21 cellular contexts compared by ENCODE assay signal in the genomic region with DNA sequence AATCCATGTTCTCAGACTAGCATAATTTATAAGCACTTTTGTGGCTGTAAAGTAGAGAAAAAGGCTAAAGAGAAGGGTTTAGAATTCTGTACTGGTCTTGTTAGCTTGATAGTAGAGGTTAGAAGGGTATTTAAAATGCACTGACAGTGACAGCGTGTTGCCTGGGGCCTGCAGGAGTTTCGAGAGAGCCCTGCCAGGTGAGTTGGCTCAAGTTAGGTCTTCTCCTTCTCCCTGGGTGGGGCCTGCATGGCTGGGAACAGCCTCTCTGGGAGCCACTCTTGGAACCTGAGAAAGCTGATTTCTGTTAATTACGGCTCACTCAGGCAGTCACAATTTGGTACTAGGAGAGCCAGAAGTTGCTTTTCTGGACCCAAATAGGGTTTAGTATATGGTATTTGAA.
DNase-seq lines count a peak whose midpoint lies in the region; TF ChIP-seq lines count a peak whose summit lies in the region.
"Had no signal": no experiment of that assay in that cellular context is flagged by ENCODE, and none has a peak within 500 bp of the region (broad histone marks: within the 10 kb centered on the region; RNA-seq: fewer than 3 reads in every experiment).

No MANE protein-coding gene starts in this region.

- peak; percentile 13 for DNase-seq in NCI-H345 (lab: John Stamatoyannopoulos, UW)
- DNase-seq in NCI-H345 treated with DMSO at 0.1 percent for 48 hours (lab: John Stamatoyannopoulos, UW; ENCODE audit: unreplicated experiment): no peak
- no peak for DNase-seq in SK-N-MC (ENCODE audit: low read depth, low spot score)
- peak; percentile 39 for DNase-seq in iPS-NIHi11 (ENCODE audit: low spot score)
- peak; percentile 78 to 80 for DNase-seq in thyroid gland
- DNase-seq in Calu3: no peak
- DNase-seq in putamen (ENCODE audit: low spot score): no peak
- no peak for DNase-seq in NCI-H2081 (lab: John Stamatoyannopoulos, UW)
- DNase-seq: activated CD8-positive, alpha-beta T cell treated with anti-CD3 and anti-CD28 coated beads for 36 hours; activated effector memory CD4-positive, alpha-beta T cell treated with Interleukin-2 at 50 U/mL for 16 hours; activated naive CD8-positive, alpha-beta T cell treated with anti-CD3 and anti-CD28 coated beads for 36 hours; CD4-positive, alpha-beta T cell; immature natural killer cell; natural killer cell; NCI-H2029; stimulated activated CD4-positive, alpha-beta T cell treated with anti-CD3 and anti-CD28 coated beads, Interleukin-4, amount 100 ng/mL, for 4 hours; stimulated activated naive CD4-positive, alpha-beta T cell; T-helper 1 cell; tibial artery had no signal

- H3K27ac ChIP-seq in SK-N-MC (0 out of 2 replicates have a peak overlapping the region, but pooled peaks have one; percentile 22), thyroid gland (no peak overlapping the region)
- H3K27ac ChIP-seq: KMS-11, SJSA1, tibial artery had no signal

- H3K4me3 ChIP-seq in SK-N-MC (no peak overlapping the region), thyroid gland (replicated peaks in 1 of 3) (no peak overlapping the region)
- H3K4me3 ChIP-seq: SJSA1, tibial artery had no signal

- H3K27me3 ChIP-seq in thyroid gland: no peaks in the 10 kb centered on the region
- H3K27me3 ChIP-seq: SJSA1, tibial artery had no signal

- no TSS peak for BruUV-seq in Calu3 (replicated peaks; lab: Mats Ljungman, UMichigan)

- intact Hi-C loops in thyroid gland (cut with DNase I): no loop called here
- intact Hi-C loops in Calu3 (cut with micrococcal nuclease; ENCODE audit: unreplicated experiment): no loop called here

- H3K4me1 ChIP-seq in thyroid gland: peaks cover 30 to 66% of the 10 kb centered on the region in 2 donors

- H3K4me1 Mint-ChIP-seq in Calu3 (ENCODE audit: low read depth, unreplicated experiment): peaks cover 29% of the 10 kb centered on the region

- no peak for TF ChIP-seq POLR2A in thyroid gland (IDR thresholded peaks at IDR 0.05)

- no peak for TF ChIP-seq CTCF in thyroid gland (IDR thresholded peaks at IDR 0.05)
- TF ChIP-seq CTCF in Calu3 (IDR thresholded peaks at IDR 0.05; ENCODE audit: unreplicated experiment): no peak

- no peaks in the 10 kb centered on the region for H3K36me3 Mint-ChIP-seq in Calu3 (ENCODE audit: insufficient read depth, unreplicated experiment)
- H3K36me3 Mint-ChIP-seq: immature natural killer cell, natural killer cell had no signal

- H3K9me3 ChIP-seq in SK-N-MC (ENCODE audit: low read depth, low read length): no peaks in the 10 kb centered on the region
- H3K9me3 ChIP-seq in thyroid gland: no peaks in the 10 kb centered on the region
- H3K9me3 ChIP-seq: SJSA1, tibial artery had no signal

- H3K27me3 Mint-ChIP-seq in Calu3 (ENCODE audit: unreplicated experiment): no peaks in the 10 kb centered on the region
- H3K27me3 Mint-ChIP-seq: activated CD8-positive, alpha-beta T cell treated with anti-CD3 and anti-CD28 coated beads for 36 hours; activated naive CD8-positive, alpha-beta T cell treated with anti-CD3 and anti-CD28 coated beads for 36 hours; CD4-positive, alpha-beta T cell had no signal

- H3K9me3 Mint-ChIP-seq in Calu3 (ENCODE audit: low read depth, unreplicated experiment): no peaks in the 10 kb centered on the region
- H3K9me3 Mint-ChIP-seq: activated CD8-positive, alpha-beta T cell treated with anti-CD3 and anti-CD28 coated beads for 36 hours; activated naive CD8-positive, alpha-beta T cell treated with anti-CD3 and anti-CD28 coated beads for 36 hours; CD4-positive, alpha-beta T cell; immature natural killer cell; natural killer cell had no signal

- H3K36me3 ChIP-seq in SK-N-MC (ENCODE audit: insufficient read depth, low read length) (no peaks in the 10 kb centered on the region), thyroid gland (no peaks in the 10 kb centered on the region)
- H3K36me3 ChIP-seq: SJSA1, tibial artery had no signal

- H3K9ac ChIP-seq in SK-N-MC (ENCODE audit: insufficient read length): no peak overlapping the region
- H3K9ac ChIP-seq: KMS-11 had no signal

- no peak overlapping the region for H3K27ac Mint-ChIP-seq in Calu3 (ENCODE audit: unreplicated experiment)
- H3K27ac Mint-ChIP-seq: activated CD8-positive, alpha-beta T cell treated with anti-CD3 and anti-CD28 coated beads for 36 hours; activated naive CD8-positive, alpha-beta T cell treated with anti-CD3 and anti-CD28 coated beads for 36 hours; CD4-positive, alpha-beta T cell; immature natural killer cell; natural killer cell had no signal

- no peak overlapping the region for H3K4me3 Mint-ChIP-seq in Calu3 (ENCODE audit: low read depth, unreplicated experiment)
- H3K4me3 Mint-ChIP-seq: activated CD8-positive, alpha-beta T cell treated with anti-CD3 and anti-CD28 coated beads for 36 hours; activated naive CD8-positive, alpha-beta T cell treated with anti-CD3 and anti-CD28 coated beads for 36 hours; CD4-positive, alpha-beta T cell; immature natural killer cell; natural killer cell had no signal

- 31 to 32% methylated on average over 3 of the region's 3 CpGs for WGBS in thyroid gland, 2 donors

- CTCF ChIA-PET in Calu3 (lab: Charles Lee): no interaction called here

Comparison
In these comparisons a context has a peak if more than half of its experiments do, and no peak if none do; other contexts are left out.
1. DNase-seq: peak in NCI-H345 (single experiment), iPS-NIHi11 (single experiment) and thyroid gland (2 of 2); none in NCI-H345 treated with DMSO at 0.1 percent for 48 hours (single experiment), SK-N-MC (single experiment), Calu3 (single experiment), putamen (single experiment) and NCI-H2081 (0 of 2).